In genomic region chr7:157416011-157416410, GRCh38 we compare ENCODE assay signal across 30 cellular contexts.
"Had no signal": no experiment of that assay in that cellular context is flagged by ENCODE, and none has a peak within 500 bp of the region (broad histone marks: within the 10 kb centered on the region; RNA-seq: fewer than 3 reads in every experiment).

No MANE protein-coding gene starts in this region.

- H3K27ac ChIP-seq: dorsolateral prefrontal cortex, esophagus muscularis mucosa, foreskin keratinocyte, gastroesophageal sphincter, heart right ventricle, left lung, parathyroid adenoma, prostate gland, right atrium auricular region, sigmoid colon, stomach, tibial artery, upper lobe of left lung, uterus had no signal

- H3K4me1 Mint-ChIP-seq: mesothelial cell of epicardium had no signal

- H3K4me1 ChIP-seq: esophagus muscularis mucosa, gastroesophageal sphincter, heart right ventricle, left lung, parathyroid adenoma, prostate gland, right atrium auricular region, sigmoid colon, stomach, tibial artery, upper lobe of left lung, uterus had no signal

- H3K9me3 ChIP-seq: esophagus muscularis mucosa, gastroesophageal sphincter, heart right ventricle, left lung, mucosa of descending colon, prostate gland, right atrium auricular region, sigmoid colon, stomach, tibial artery, upper lobe of left lung, uterus had no signal

- H2AFZ ChIP-seq: parathyroid adenoma had no signal

- H3K4me3 ChIP-seq: dorsolateral prefrontal cortex, esophagus muscularis mucosa, gastroesophageal sphincter, heart right ventricle, left lung, mucosa of descending colon, prostate gland, right atrium auricular region, sigmoid colon, stomach, tibial artery, upper lobe of left lung, uterus had no signal

- H3K27ac Mint-ChIP-seq: mesothelial cell of epicardium; natural killer cell treated with Interleukin-12 subunit alpha and Interleukin-12 subunit beta and Interleukin-15 and Interleukin-18, amount 100 ng/mL, for 72 hours had no signal

- H3K4me3 Mint-ChIP-seq: mesothelial cell of epicardium; natural killer cell treated with Interleukin-12 subunit alpha and Interleukin-12 subunit beta and Interleukin-15 and Interleukin-18, amount 100 ng/mL, for 72 hours; stimulated activated effector memory CD8-positive, alpha-beta T cell treated with anti-CD3 and anti-CD28 coated beads, Interleukin-12 subunit alpha, Interleukin-12 subunit beta, amount 100 ng/mL, for 72 hours had no signal

- H3K27me3 Mint-ChIP-seq: naive B cell; natural killer cell treated with Interleukin-12 subunit alpha and Interleukin-12 subunit beta and Interleukin-15 and Interleukin-18, amount 100 ng/mL, for 72 hours had no signal

- H3K27me3 ChIP-seq: dorsolateral prefrontal cortex, esophagus muscularis mucosa, foreskin keratinocyte, gastroesophageal sphincter, heart right ventricle, left lung, right atrium auricular region, sigmoid colon, stomach, tibial artery, upper lobe of left lung, uterus had no signal

- ATAC-seq: foreskin keratinocyte; gastroesophageal sphincter; heart right ventricle; left cardiac atrium; left lung; mucosa of descending colon; natural killer cell treated with Interleukin-12 subunit alpha and Interleukin-12 subunit beta and Interleukin-15 and Interleukin-18, amount 100 ng/mL, for 72 hours; stimulated activated effector memory CD8-positive, alpha-beta T cell treated with anti-CD3 and anti-CD28 coated beads, Interleukin-12 subunit alpha, Interleukin-12 subunit beta, amount 100 ng/mL, for 72 hours had no signal

- H3K9me3 Mint-ChIP-seq: mesothelial cell of epicardium; naive B cell; natural killer cell treated with Interleukin-12 subunit alpha and Interleukin-12 subunit beta and Interleukin-15 and Interleukin-18, amount 100 ng/mL, for 72 hours; stimulated activated effector memory CD8-positive, alpha-beta T cell treated with anti-CD3 and anti-CD28 coated beads, Interleukin-12 subunit alpha, Interleukin-12 subunit beta, amount 100 ng/mL, for 72 hours had no signal

- H3K36me3 ChIP-seq: prostate gland, uterus had no signal

- H3K79me2 ChIP-seq: parathyroid adenoma had no signal

- DNase-seq: cerebellar nuclear complex; dorsolateral prefrontal cortex; effector CD4-positive, alpha-beta T cell; foreskin keratinocyte; glutamatergic neuron; heart right ventricle; hippocampal formation; left cardiac atrium; mesenchymal stem cell; naive B cell; sigmoid colon; stimulated activated CD4-positive, alpha-beta T cell treated with anti-CD3 and anti-CD28 coated beads, Interleukin-2, amount 100 ng/mL, for 24 hours; stimulated activated CD4-positive, alpha-beta T cell treated with anti-CD3 and anti-CD28 coated beads, Interleukin-4, amount 100 ng/mL, for 24 hours; stimulated activated naive CD4-positive, alpha-beta T cell treated with Interleukin-2 at 50 U/mL for 16 hours; stomach; tibial artery; upper lobe of left lung; uterus had no signal

- FAIRE-seq: colon, islet of Langerhans had no signal

- H3K9ac ChIP-seq: parathyroid adenoma had no signal
